In genomic region chr6:170298688-170299087, GRCh38 we compare ENCODE assay signal across 24 cellular contexts. TPM values are rescaled to one million over a fixed set of nuclear protein-coding genes. Genes with fewer than 3 reads are reported as not detected.
DNase-seq lines count a peak whose midpoint lies in the region; ATAC-seq, FAIRE-seq and TF ChIP-seq lines count a peak whose summit lies in the region.
"Had no signal": no experiment of that assay in that cellular context is flagged by ENCODE, and none has a peak within 500 bp of the region (broad histone marks: within the 10 kb centered on the region; RNA-seq: fewer than 3 reads in every experiment).

No MANE protein-coding gene starts in this region.

- H3K27me3 Mint-ChIP-seq in activated CD8-positive, alpha-beta memory T cell treated with anti-CD3 and anti-CD28 coated beads, Interleukin-2, amount 10 ng/mL, durations not matched to agents 7 days and 5 days: peaks cover 73% of the 10 kb centered on the region
- H3K27me3 Mint-ChIP-seq in astrocyte (ENCODE audit: low read depth, unreplicated experiment): peaks cover 33% of the 10 kb centered on the region

- H3K79me2 ChIP-seq in astrocyte (ENCODE audit: insufficient read depth, low read length): no peaks in the 10 kb centered on the region

- H3K27ac ChIP-seq in astrocyte (ENCODE audit: low read depth, low read length): no peak overlapping the region
- peak overlapping the region; percentile 92 for H3K27ac ChIP-seq in substantia nigra (ENCODE audit: low read depth, low read length, poor library complexity, severe bottlenecking)
- H3K27ac ChIP-seq: adrenal gland, breast epithelium, neutrophil, prostate gland had no signal

- H2AFZ ChIP-seq in astrocyte (ENCODE audit: low read depth, low read length): peak overlapping the region; percentile 17

- peaks cover 5% of the 10 kb centered on the region for H3K9me3 Mint-ChIP-seq in activated CD8-positive, alpha-beta memory T cell treated with anti-CD3 and anti-CD28 coated beads, Interleukin-2, amount 10 ng/mL, durations not matched to agents 7 days and 5 days (ENCODE audit: low read depth)
- peaks cover 20% of the 10 kb centered on the region for H3K9me3 Mint-ChIP-seq in astrocyte (ENCODE audit: unreplicated experiment)

- ATAC-seq in activated CD8-positive, alpha-beta memory T cell treated with anti-CD3 and anti-CD28 coated beads, Interleukin-2, amount 10 ng/mL, durations not matched to agents 7 days and 5 days: no peak
- no peak for ATAC-seq in HG02981 (IDR thresholded peaks at IDR 0.05; ENCODE audit: unreplicated experiment)
- ATAC-seq in GM21825 (IDR thresholded peaks at IDR 0.05; ENCODE audit: unreplicated experiment): no peak

- peaks cover 9% of the 10 kb centered on the region for H3K4me1 ChIP-seq in astrocyte (ENCODE audit: insufficient read depth, low read length)
- H3K4me1 ChIP-seq: prostate gland had no signal

- H3K4me2 ChIP-seq in astrocyte (ENCODE audit: low read length): no peak overlapping the region

- H3K36me3 ChIP-seq in astrocyte (ENCODE audit: insufficient read depth, low read length): no peaks in the 10 kb centered on the region
- H3K36me3 ChIP-seq: adrenal gland, breast epithelium, neutrophil, prostate gland had no signal

- peaks cover 12% of the 10 kb centered on the region for H3K4me1 Mint-ChIP-seq in activated CD8-positive, alpha-beta memory T cell treated with anti-CD3 and anti-CD28 coated beads, Interleukin-2, amount 10 ng/mL, durations not matched to agents 7 days and 5 days
- H3K4me1 Mint-ChIP-seq in astrocyte (ENCODE audit: low read depth, unreplicated experiment): no peaks in the 10 kb centered on the region

- H3K9ac ChIP-seq in astrocyte (ENCODE audit: low read length): no peak overlapping the region

- no peak for TF ChIP-seq CTCF in astrocyte (IDR thresholded peaks at IDR 0.05; ENCODE audit: insufficient read depth, low read depth, low read length)

- FAIRE-seq in astrocyte (lab: Jason Lieb, UNC): no peak
- FAIRE-seq: GM12892 had no signal

- CTCF ChIA-PET in activated CD8-positive, alpha-beta memory T cell treated with anti-CD3 and anti-CD28 coated beads, Interleukin-2, amount 10 ng/mL, durations not matched to agents 7 days and 5 days (lab: Charles Lee): no interaction called here

- peaks cover 53% of the 10 kb centered on the region for H3K27me3 ChIP-seq in astrocyte (ENCODE audit: insufficient read depth, low read length)

- H3K4me3 ChIP-seq in astrocyte (ENCODE audit: insufficient read depth, low read depth, low read length): no peak overlapping the region
- H3K4me3 ChIP-seq: adrenal gland, breast epithelium, prostate gland had no signal

- DNase-seq in activated CD8-positive, alpha-beta memory T cell treated with anti-CD3 and anti-CD28 coated beads, Interleukin-2, amount 50 U/mL, for 48 hours: peak; percentile 49
- DNase-seq in activated CD8-positive, alpha-beta memory T cell treated with anti-CD3 and anti-CD28 coated beads, Interleukin-2, amount 10 ng/mL, durations not matched to agents 7 days and 5 days: no peak
- DNase-seq in astrocyte (ENCODE audit: low read depth) (no peak), kidney tubule cell (ENCODE audit: low spot score) (peak; percentile 57), substantia nigra (lab: John Stamatoyannopoulos, UW) (no peak), NCI-H128 (lab: John Stamatoyannopoulos, UW; ENCODE audit: unreplicated experiment) (no peak)
- DNase-seq: activated CD4-positive, alpha-beta T cell treated with anti-CD3 and anti-CD28 coated beads for 1 hour; activated CD8-positive, alpha-beta memory T cell treated with anti-CD3 and anti-CD28 coated beads for 24 hours; activated naive CD4-positive, alpha-beta T cell treated with Interleukin-2 at 50 U/mL for 16 hours; adrenal gland; CD8-positive, alpha-beta memory T cell; cortex of kidney; DND-41; NCI-H1048; NCI-H2029; RPMI8226 had no signal

- no peak overlapping the region for H3K4me3 Mint-ChIP-seq in activated CD8-positive, alpha-beta memory T cell treated with anti-CD3 and anti-CD28 coated beads, Interleukin-2, amount 10 ng/mL, durations not matched to agents 7 days and 5 days
- no peak overlapping the region for H3K4me3 Mint-ChIP-seq in astrocyte (ENCODE audit: unreplicated experiment)
- H3K4me3 Mint-ChIP-seq: B cell; CD8-positive, alpha-beta memory T cell; T-helper 1 cell treated with Interleukin-12 subunit alpha and Interleukin-12 subunit beta and Interleukin-4 antibody, amounts not matched to agents 30 μg/mL and 1 μg/mL, for 36 hours had no signal

- no peaks in the 10 kb centered on the region for H3K9me3 ChIP-seq in astrocyte (ENCODE audit: insufficient read depth, low read depth, low read length)
- H3K9me3 ChIP-seq: adrenal gland, neutrophil, prostate gland had no signal

- H3K36me3 Mint-ChIP-seq in activated CD8-positive, alpha-beta memory T cell treated with anti-CD3 and anti-CD28 coated beads, Interleukin-2, amount 10 ng/mL, durations not matched to agents 7 days and 5 days: peaks cover 6% of the 10 kb centered on the region
- peaks cover 6% of the 10 kb centered on the region for H3K36me3 Mint-ChIP-seq in astrocyte (ENCODE audit: low read depth, unreplicated experiment)

- H3K27ac Mint-ChIP-seq in activated CD8-positive, alpha-beta memory T cell treated with anti-CD3 and anti-CD28 coated beads, Interleukin-2, amount 10 ng/mL, durations not matched to agents 7 days and 5 days: no peak overlapping the region
- H3K27ac Mint-ChIP-seq in astrocyte (ENCODE audit: unreplicated experiment): no peak overlapping the region
- H3K27ac Mint-ChIP-seq: B cell; T-helper 1 cell treated with Interleukin-12 subunit alpha and Interleukin-12 subunit beta and Interleukin-4 antibody, amounts not matched to agents 30 μg/mL and 1 μg/mL, for 36 hours had no signal

- peaks cover 4% of the 10 kb centered on the region for H4K20me1 ChIP-seq in astrocyte (ENCODE audit: insufficient read depth, low read length)

RNA-seq across cellular contexts. Expression of gene DLL1, which starts 7.8 kb away (rescaled TPM):
- total RNA-seq in activated CD8-positive, alpha-beta memory T cell treated with anti-CD3 and anti-CD28 coated beads, Interleukin-2, amount 10 ng/mL, durations not matched to agents 7 days and 5 days: 1 to 10 TPM in 1 of 2 experiments, under 1 TPM in 1; 0.37 to 1.2 TPM
- total RNA-seq in astrocyte: 1.6 and 2.0 TPM in 2 replicates

RNA-seq across cellular contexts. Expression of gene FAM120B, which starts 7.9 kb away (rescaled TPM):
- 10 to 100 TPM; 20.4 to 26.0 TPM for total RNA-seq in activated CD8-positive, alpha-beta memory T cell treated with anti-CD3 and anti-CD28 coated beads, Interleukin-2, amount 10 ng/mL, durations not matched to agents 7 days and 5 days
- total RNA-seq in astrocyte: 29.6 and 29.8 TPM in 2 replicates

Comparison
In these comparisons a context has a peak if more than half of its experiments do, and no peak if none do; other contexts are left out.
1. DNase-seq: peak in activated CD8-positive, alpha-beta memory T cell treated with anti-CD3 and anti-CD28 coated beads, Interleukin-2, amount 50 U/mL, for 48 hours (single experiment) and kidney tubule cell (single experiment); none in activated CD8-positive, alpha-beta memory T cell treated with anti-CD3 and anti-CD28 coated beads, Interleukin-2, amount 10 ng/mL, durations not matched to agents 7 days and 5 days (single experiment), astrocyte (single experiment), substantia nigra (0 of 49) and NCI-H128 (single experiment).